ENCODE assay signal across 8 cellular contexts in the genomic region with DNA sequence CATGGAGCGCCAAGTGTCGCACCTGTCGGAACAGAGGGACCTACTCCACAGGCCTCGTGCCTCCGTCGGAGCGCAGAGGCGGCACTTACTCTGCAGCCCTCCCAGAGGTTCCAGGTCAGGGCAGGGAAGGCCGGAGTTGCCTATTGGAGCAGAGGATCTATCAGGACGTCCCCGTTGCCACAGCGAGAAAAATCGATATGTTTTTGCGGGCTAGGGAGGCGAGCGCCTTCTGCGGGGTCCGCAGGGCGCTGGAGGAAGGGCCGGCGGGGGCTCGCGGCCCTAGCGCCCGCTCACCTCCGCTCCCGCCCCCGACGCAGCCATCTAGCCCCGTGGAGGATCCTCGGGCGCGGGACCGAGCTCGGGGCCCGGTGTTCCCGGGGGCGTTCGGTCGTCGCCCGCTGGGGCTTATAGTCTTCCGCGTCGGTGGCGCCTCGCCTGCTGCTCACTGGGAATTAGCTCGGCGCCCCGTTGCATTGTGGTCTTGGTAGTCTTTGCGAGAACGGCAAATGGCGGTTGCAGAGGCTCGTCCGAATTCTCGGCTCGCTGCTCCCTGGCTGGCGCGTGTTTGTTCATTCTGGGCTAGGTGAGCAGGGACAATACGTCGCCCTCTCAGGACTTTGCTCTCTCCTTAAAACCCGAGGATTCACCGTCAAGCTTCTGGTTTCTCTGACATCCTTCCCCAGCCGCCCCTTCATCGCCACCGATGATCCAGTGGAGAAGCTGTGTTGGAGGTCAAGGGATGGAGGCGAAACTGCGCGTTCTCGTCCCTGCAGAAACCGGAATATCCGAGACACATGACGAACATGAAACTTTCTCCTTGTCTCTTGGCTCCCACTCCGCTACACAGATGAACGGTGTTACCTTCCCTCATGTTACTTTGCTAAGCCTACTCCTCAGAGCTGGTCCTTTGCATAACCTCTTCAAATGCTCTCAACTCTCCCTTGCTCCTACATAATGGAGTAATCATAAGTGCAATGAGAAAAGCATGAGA. TPM values are rescaled to one million over a fixed set of nuclear protein-coding genes. Genes with fewer than 3 reads are reported as not detected.
DNase-seq lines count a peak whose midpoint lies in the region; ATAC-seq and TF ChIP-seq lines count a peak whose summit lies in the region.

Gene JTB, minus strand, starts transcription at position 425 of the 991 bp plus-strand sequence. Its CDS starts 422 bp downstream, at position 3.

- peak; percentile 96 for ATAC-seq in CD4-positive, alpha-beta T cell (ENCODE audit: poor library complexity)
- ATAC-seq in GM21360 (IDR thresholded peaks at IDR 0.05; ENCODE audit: unreplicated experiment): peak; percentile 74

- H3K4me3 Mint-ChIP-seq in CD4-positive, alpha-beta T cell: peak within 1 kb of the TSS; percentile 98

- H3K9me3 ChIP-seq in CD4-positive, alpha-beta T cell (ENCODE audit: control insufficient read depth, low read length): no peaks in the 10 kb centered on the region
- H3K9me3 ChIP-seq in mononuclear cell (ENCODE audit: low read depth, low read length): no peaks in the 10 kb centered on the region

- peak; percentile 68 to 84 (median 80) for DNase-seq in CD4-positive, alpha-beta T cell
- DNase-seq in HuH-7.5 (ENCODE audit: low spot score) (peak; percentile 81), OCI-M1 (lab: John Stamatoyannopoulos, UW) (peak; percentile 90), activated T-cell treated with anti-CD3 and anti-CD28 coated beads for 24 hours (ENCODE audit: low read depth) (peak; percentile 81), epithelial cell of esophagus (ENCODE audit: low read depth) (peak; percentile 88)
- DNase-seq in stimulated activated CD8-positive, alpha-beta memory T cell treated with anti-CD3 and anti-CD28 coated beads, Interleukin-4, amount 100 ng/mL, for 4 hours (ENCODE audit: low read depth in 2 of 2, low spot score in 1 of 2): peak; percentile 68 to 70

- no peak for TF ChIP-seq CTCF in CD4-positive, alpha-beta T cell (IDR thresholded peaks at IDR 0.05)
- TF ChIP-seq CTCF in epithelial cell of esophagus (IDR thresholded peaks at IDR 0.05; ENCODE audit: insufficient read depth, low read depth, low read length, missing control alignments): no peak

- peak within 1 kb of the TSS; percentile 83 for H3K27ac ChIP-seq in CD4-positive, alpha-beta T cell (ENCODE audit: low read depth, low read length)

- POLR2A ChIA-PET in CD4-positive, alpha-beta T cell (lab: Charles Lee): interaction anchor here (0.6 to 5.3 kb wide), 31 partner anchors 9 to 442 kb away, joined by 3 to 149 read pairs (median 4); partner anchors contain the start of genes CHTOP, CREB3L4, CRTC2 and DENND4B

- H3K27me3 ChIP-seq in CD4-positive, alpha-beta T cell (ENCODE audit: control insufficient read depth, insufficient read depth, low read length): no peaks in the 10 kb centered on the region
- H3K27me3 ChIP-seq in mononuclear cell (ENCODE audit: insufficient read depth, low read length): no peaks in the 10 kb centered on the region

- peak within 1 kb of the TSS; percentile 96 for H3K4me3 ChIP-seq in epithelial cell of esophagus (ENCODE audit: low read length)
- H3K4me3 ChIP-seq in mononuclear cell (ENCODE audit: low read length): peak within 1 kb of the TSS; percentile 91

- CTCF ChIA-PET in CD4-positive, alpha-beta T cell (lab: Charles Lee): interaction anchor here (0.6 to 3.7 kb wide), 10 partner anchors 9 to 294 kb away, joined by 3 to 21 read pairs (median 6); partner anchors contain the start of genes CREB3L4, CRTC2, DENND4B and GATAD2B

- no peaks in the 10 kb centered on the region for H3K9me3 Mint-ChIP-seq in CD4-positive, alpha-beta T cell

- peak within 1 kb of the TSS; percentile 94 for H3K27ac Mint-ChIP-seq in CD4-positive, alpha-beta T cell

- H3K4me1 Mint-ChIP-seq in CD4-positive, alpha-beta T cell (ENCODE audit: low read depth): peaks cover 42% of the 10 kb centered on the region

- intact Hi-C loops in CD4-positive, alpha-beta T cell (cut with DNase I, micrococcal nuclease): loop anchor here (1.0 kb wide), 4 partner anchors 10 to 54 kb away; partner anchors contain the start of genes CRTC2 (in 2 of the 2), RPS27 (in 2 of the 2) and CREB3L4 (in 1 of the 2)

- H3K27me3 Mint-ChIP-seq in CD4-positive, alpha-beta T cell: no peaks in the 10 kb centered on the region

- peaks cover 28% of the 10 kb centered on the region for H3K4me1 ChIP-seq in mononuclear cell (ENCODE audit: insufficient read depth, low read length)

- H3K36me3 Mint-ChIP-seq in CD4-positive, alpha-beta T cell (ENCODE audit: low read depth): peaks cover 47% of the 10 kb centered on the region

RNA-seq across cellular contexts. Expression of gene JTB, which starts in this region (rescaled TPM):
- total RNA-seq in CD4-positive, alpha-beta T cell: 10 to 100 TPM; 80.4 to 80.9 TPM
- 160 TPM for total RNA-seq in mononuclear cell

Comparison
In these comparisons a context has a peak if more than half of its experiments do, and no peak if none do; other contexts are left out.
1. Peak in every context shown above with its lines: DNase-seq, ATAC-seq, H3K4me3 ChIP-seq and H3K27ac ChIP-seq.